ENCODE assay signal across 1 cellular context in the genomic region with DNA sequence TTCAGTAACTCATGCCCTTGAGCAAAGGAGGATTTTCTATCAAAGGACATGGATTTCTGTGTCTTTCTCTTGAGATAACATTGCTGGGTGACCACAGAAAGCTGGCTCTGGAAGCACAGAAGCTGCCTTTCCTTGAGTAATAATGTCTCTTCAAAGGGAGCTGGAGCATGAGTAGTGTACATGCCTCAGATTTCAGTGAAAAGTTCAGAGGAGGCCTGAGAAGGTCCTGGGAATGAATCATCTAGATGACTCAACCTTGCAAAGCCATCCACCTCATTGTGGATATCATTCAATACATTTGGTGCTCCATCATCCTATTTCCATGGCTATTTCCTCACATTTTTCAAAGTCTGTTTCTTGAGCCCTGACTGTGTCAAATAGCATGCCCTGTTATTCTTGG.
A peak's percentile ranks its signal among the peaks of the same experiment; 100 is the strongest.
DNase-seq lines count a peak whose midpoint lies in the region; ATAC-seq and TF ChIP-seq lines count a peak whose summit lies in the region.
"Not testable (repeated sequence)": the region's sequence is repeated elsewhere in the genome, so short reads cannot be mapped to it uniquely, and the experiment has no call there.

No MANE protein-coding gene starts in this region.

- not testable (repeated sequence) for TF ChIP-seq CTCF in RWPE2 (IDR thresholded peaks at IDR 0.05; ENCODE audit: poor library complexity, severe bottlenecking)

- H3K4me1 ChIP-seq in RWPE2 (ENCODE audit: insufficient read depth, poor library complexity, severe bottlenecking): not testable (repeated sequence)

- H3K27ac ChIP-seq in RWPE2 (ENCODE audit: poor library complexity, severe bottlenecking): not testable (repeated sequence)

- not testable (repeated sequence) for DNase-seq in RWPE2 (ENCODE audit: low spot score)

- not testable (repeated sequence) for H3K36me3 ChIP-seq in RWPE2 (ENCODE audit: low read depth)

- H3K4me3 ChIP-seq in RWPE2 (ENCODE audit: severe bottlenecking): not testable (repeated sequence)

- not testable (repeated sequence) for H3K9me3 ChIP-seq in RWPE2 (ENCODE audit: severe bottlenecking)

- not testable (repeated sequence) for H3K27me3 ChIP-seq in RWPE2 (ENCODE audit: insufficient read depth, poor library complexity, severe bottlenecking)

- peak; percentile 95 for ATAC-seq in RWPE2 (ENCODE audit: low read depth)
